1 cellular context compared by ENCODE assay signal in genomic region chr18:9854801-9855676, GRCh38.
TF ChIP-seq lines count a peak whose summit lies in the region.

No MANE protein-coding gene starts in this region.

TF ChIP-seq in K562, 482 proteins besides CTCF, POLR2A, EP300 and RAD21:
- TF ChIP-seq TAL1 (IDR thresholded peaks at IDR 0.05): no peak
- TF ChIP-seq, protein P1, sequence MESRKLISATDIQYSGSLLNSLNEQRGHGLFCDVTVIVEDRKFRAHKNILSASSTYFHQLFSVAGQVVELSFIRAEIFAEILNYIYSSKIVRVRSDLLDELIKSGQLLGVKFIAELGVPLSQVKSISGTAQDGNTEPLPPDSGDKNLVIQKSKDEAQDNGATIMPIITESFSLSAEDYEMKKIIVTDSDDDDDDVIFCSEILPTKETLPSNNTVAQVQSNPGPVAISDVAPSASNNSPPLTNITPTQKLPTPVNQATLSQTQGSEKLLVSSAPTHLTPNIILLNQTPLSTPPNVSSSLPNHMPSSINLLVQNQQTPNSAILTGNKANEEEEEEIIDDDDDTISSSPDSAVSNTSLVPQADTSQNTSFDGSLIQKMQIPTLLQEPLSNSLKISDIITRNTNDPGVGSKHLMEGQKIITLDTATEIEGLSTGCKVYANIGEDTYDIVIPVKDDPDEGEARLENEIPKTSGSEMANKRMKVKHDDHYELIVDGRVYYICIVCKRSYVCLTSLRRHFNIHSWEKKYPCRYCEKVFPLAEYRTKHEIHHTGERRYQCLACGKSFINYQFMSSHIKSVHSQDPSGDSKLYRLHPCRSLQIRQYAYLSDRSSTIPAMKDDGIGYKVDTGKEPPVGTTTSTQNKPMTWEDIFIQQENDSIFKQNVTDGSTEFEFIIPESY (CRISPR knock-in tag; IDR thresholded peaks at IDR 0.05): peak; percentile 73
TF ChIP-seq in K562: peak in this region for 1.
